Comparison of ENCODE assay signal across 8 cellular contexts in genomic region chr15:99566157-99566900, GRCh38. TPM values are rescaled to one million over a fixed set of nuclear protein-coding genes. Genes with fewer than 3 reads are reported as not detected.
A peak's percentile ranks its signal among the peaks of the same experiment; 100 is the strongest.
DNase-seq lines count a peak whose midpoint lies in the region; ATAC-seq and TF ChIP-seq lines count a peak whose summit lies in the region.

No MANE protein-coding gene starts in this region.

- no peaks in the 10 kb centered on the region for H3K9me3 ChIP-seq in HUES48 (ENCODE audit: control insufficient read depth, insufficient read depth, low read length)
- H3K9me3 ChIP-seq in esophagus (ENCODE audit: control insufficient read depth in 2 of 2, insufficient read depth in 1 of 2, low read depth in 1 of 2, low read length in 1 of 2) = no peaks in the 10 kb centered on the region
- no peaks in the 10 kb centered on the region for H3K9me3 ChIP-seq in uterus

- peak; percentile 12 to 14 for ATAC-seq in activated CD4-positive, CD25-positive, alpha-beta regulatory T cell treated with anti-CD3 and anti-CD28 coated beads, Interleukin-2, amount 50 U/mL, for 24 hours
- ATAC-seq in GM19467 (IDR thresholded peaks at IDR 0.05; ENCODE audit: unreplicated experiment) = no peak

- H3K4me3 ChIP-seq in HUES48 (ENCODE audit: low read depth, low read length) (peak overlapping the region; percentile 79), esophagus (ENCODE audit: low read depth in 1 of 2, low read length in 2 of 2) (peak overlapping the region; percentile 70 to 88), uterus (peak overlapping the region; percentile 66 to 83)

- peaks cover 47% of the 10 kb centered on the region for H3K4me1 ChIP-seq in HUES48 (ENCODE audit: control insufficient read depth, insufficient read depth, low read length)
- H3K4me1 ChIP-seq in esophagus (ENCODE audit: control insufficient read depth in 2 of 2, insufficient read depth in 2 of 2, low read length in 1 of 2) = peaks cover 0 to 3% of the 10 kb centered on the region in 2 donors
- peaks cover 0 to 3% of the 10 kb centered on the region in 2 donors for H3K4me1 ChIP-seq in uterus

- intact Hi-C loops in uterus (cut with DNase I; ENCODE audit: low total_unique reads) = loop anchor here (10.0 kb wide), 1 partner anchor 138 kb away; no protein-coding TSS in a partner anchor

- no peaks in the 10 kb centered on the region for H3K36me3 ChIP-seq in HUES48 (ENCODE audit: control insufficient read depth, insufficient read depth, low read length)
- no peaks in the 10 kb centered on the region for H3K36me3 ChIP-seq in esophagus (ENCODE audit: control insufficient read depth in 2 of 2, insufficient read depth in 2 of 2, low read length in 1 of 2)
- no peaks in the 10 kb centered on the region for H3K36me3 ChIP-seq in uterus

- TF ChIP-seq POLR2A in uterus (IDR thresholded peaks at IDR 0.05) = no peak

- peak overlapping the region; percentile 82 for H3K27ac ChIP-seq in HUES48 (ENCODE audit: low read depth, low read length)
- H3K27ac ChIP-seq in esophagus (ENCODE audit: low read depth in 2 of 2, low read length in 1 of 2) = peak overlapping the region; percentile 94 to 95
- H3K27ac ChIP-seq in uterus = peak overlapping the region; percentile 98 to 99

- DNase-seq in COR-L47 (lab: John Stamatoyannopoulos, UW) (peak; percentile 6), myocyte (ENCODE audit: low read depth) (peak; percentile 44), uterus (peak; percentile 39 to 44), DMS153 (lab: John Stamatoyannopoulos, UW) (no peak)

- no peak for TF ChIP-seq CTCF in uterus (IDR thresholded peaks at IDR 0.05)

- peak overlapping the region; percentile 28; the same call in 1 of the 2 replicates for H3K9ac ChIP-seq in HUES48 (ENCODE audit: low read depth, low read length)

- H3K27me3 ChIP-seq in HUES48 (ENCODE audit: control insufficient read depth, insufficient read depth, low read length) (no peaks in the 10 kb centered on the region), esophagus (ENCODE audit: control insufficient read depth in 1 of 2, insufficient read depth in 2 of 2, low read length in 2 of 2) (no peaks in the 10 kb centered on the region), uterus (no peaks in the 10 kb centered on the region)

- WGBS in esophagus, 2 donors = 0 to 1% methylated on average over 29 to 69 of the region's 69 CpGs

RNA-seq across cellular contexts. Expression of gene MEF2A, which starts 0.5 kb away (rescaled TPM):
- polyA plus RNA-seq in esophagus = 1 to 10 TPM; 7.5 to 8.6 TPM
- total RNA-seq in myocyte = 515 and 568 TPM in 2 replicates
- polyA plus RNA-seq in myocyte (2012) = 42.6 TPM
- 100 to 1,000 TPM in 2 of 4 donors, 10 to 100 TPM in 2; 78.6 to 138 (median 105) TPM for total RNA-seq in uterus
